ENCODE assay signal across 1 cellular context in genomic region chr1:157542676-157543075, GRCh38.
TF ChIP-seq lines count a peak whose summit lies in the region.

No MANE protein-coding gene starts in this region.

TF ChIP-seq in SK-N-SH treated with all-trans-retinoic acid at 6 μM for 48 hours, 23 proteins besides CTCF, POLR2A, EP300 and RAD21 (continued from another document):
- no peak for TF ChIP-seq TSHZ2 (CRISPR knock-in tag; IDR thresholded peaks at IDR 0.05)
- no peak for TF ChIP-seq TCF4 (CRISPR knock-in tag; IDR thresholded peaks at IDR 0.05; ENCODE audit: borderline replicate concordance)
- TF ChIP-seq ZFP30 (CRISPR knock-in tag; IDR thresholded peaks at IDR 0.05), result no peak
- TF ChIP-seq BACH2 (CRISPR knock-in tag; IDR thresholded peaks at IDR 0.05; ENCODE audit: borderline replicate concordance), result no peak
- no peak for TF ChIP-seq SNAI2 (CRISPR knock-in tag; IDR thresholded peaks at IDR 0.05)
- no peak for TF ChIP-seq PPARA (CRISPR knock-in tag; IDR thresholded peaks at IDR 0.05; ENCODE audit: borderline replicate concordance)
- TF ChIP-seq TOX (CRISPR knock-in tag; IDR thresholded peaks at IDR 0.05; ENCODE audit: borderline replicate concordance), result no peak
